9 cellular contexts compared by ENCODE assay signal in genomic region chrX:85243761-85244410, GRCh38. TPM values are rescaled to one million over a fixed set of nuclear protein-coding genes. Genes with fewer than 3 reads are reported as not detected.
DNase-seq lines count a peak whose midpoint lies in the region; ATAC-seq and TF ChIP-seq lines count a peak whose summit lies in the region.
"Had no signal": no experiment of that assay in that cellular context is flagged by ENCODE, and none has a peak within 500 bp of the region (broad histone marks: within the 10 kb centered on the region; RNA-seq: fewer than 3 reads in every experiment).

SATL1 (minus strand) TSS chrX:85243779; CDS start chrX:85108968, 134,811 bp downstream.
ZNF711 (plus strand) TSS chrX:85243991; CDS start chrX:85247573, 3,582 bp downstream.

- H3K27ac ChIP-seq in urinary bladder (ENCODE audit: low read depth), result peak within 1 kb of the TSS; percentile 28

- peak; percentile 58 for ATAC-seq in HG02588 (IDR thresholded peaks at IDR 0.05; ENCODE audit: unreplicated experiment)

- TF ChIP-seq CTCF in GM12864 (IDR thresholded peaks at IDR 0.05; ENCODE audit: low read depth, low read length, missing control alignments), result no peak

- WGBS in urinary bladder, result 0% methylated on average over 62 of the region's 65 CpGs

- no peaks in the 10 kb centered on the region for H3K4me1 ChIP-seq in urinary bladder (ENCODE audit: insufficient read depth)

- no peak for DNase-seq in GM12864 (ENCODE audit: low read depth)
- peak; percentile 87 for DNase-seq in NCI-H2107 treated with DMSO at 0.1 percent for 48 hours (lab: John Stamatoyannopoulos, UW; ENCODE audit: unreplicated experiment)
- peak; percentile 19 to 26 for DNase-seq in activated T-cell treated with anti-CD3 and anti-CD28 coated beads, Interleukin-2, amount 50 U/mL, for 48 hours
- DNase-seq in fibroblast of peridontal ligament (ENCODE audit: extremely low read depth), result peak; percentile 1
- DNase-seq in myocyte (ENCODE audit: low read depth), result peak; percentile 45
- DNase-seq in SIG-M5 (lab: John Stamatoyannopoulos, UW), result no peak

- H3K36me3 ChIP-seq in urinary bladder (ENCODE audit: insufficient read depth), result no peaks in the 10 kb centered on the region

- H3K4me3 ChIP-seq in GM12864 (ENCODE audit: low read depth, low read length) (peak within 1 kb of the TSS; percentile 77), urinary bladder (ENCODE audit: low read depth, low read length) (peak within 1 kb of the TSS; percentile 62)

RNA-seq across cellular contexts. Expression of gene SATL1, which starts in this region (rescaled TPM):
- not detected in 2 replicates for total RNA-seq in myocyte
- polyA plus RNA-seq in myocyte (2012), result not detected
- total RNA-seq in urinary bladder, result 0.21 TPM
- not detected for polyA plus RNA-seq in urinary bladder
- polyA plus RNA-seq: adipose tissue had no signal

RNA-seq across cellular contexts. Expression of gene ZNF711, which starts in this region (rescaled TPM):
- 2.1 and 3.6 TPM in 2 replicates for total RNA-seq in myocyte
- 0.88 TPM for polyA plus RNA-seq in myocyte (2012)
- 52.6 TPM for total RNA-seq in urinary bladder
- polyA plus RNA-seq in urinary bladder, result 7.4 TPM

Comparison
In these comparisons a context has a peak if more than half of its experiments do, and no peak if none do; other contexts are left out.
1. RNA of gene ZNF711 (total RNA-seq): 52.6 TPM in urinary bladder (single experiment); 2.1 to 3.6 TPM in myocyte; every median in the first group is over 10 times any median in the second.
2. DNase-seq: peak in NCI-H2107 treated with DMSO at 0.1 percent for 48 hours (single experiment), activated T-cell treated with anti-CD3 and anti-CD28 coated beads, Interleukin-2, amount 50 U/mL, for 48 hours (2 of 2), fibroblast of peridontal ligament (single experiment) and myocyte (single experiment); none in GM12864 (single experiment) and SIG-M5 (single experiment).